Comparison of ENCODE assay signal across 1 cellular context in the genomic region with DNA sequence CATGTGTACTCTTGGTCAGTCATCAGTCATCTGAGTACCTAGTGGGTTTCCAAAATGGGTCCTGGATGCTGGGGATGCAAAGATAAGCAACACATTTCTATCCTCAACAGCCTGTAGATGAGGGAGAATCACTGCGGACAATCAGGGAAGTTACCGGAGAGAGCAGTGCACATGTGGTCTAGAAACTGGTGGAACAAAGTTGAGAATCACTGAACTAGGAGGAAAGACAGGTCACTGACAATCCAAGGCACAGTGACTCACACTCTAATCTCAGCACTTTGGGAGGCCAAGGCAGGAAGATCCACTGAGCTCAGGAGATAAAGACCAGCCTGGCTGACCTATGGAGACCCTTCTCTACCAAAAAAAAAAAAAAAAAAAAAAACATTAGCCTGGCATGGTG.
TF ChIP-seq lines count a peak whose summit lies in the region.

No MANE protein-coding gene starts in this region.

TF ChIP-seq in K562, 482 proteins besides CTCF, POLR2A, EP300 and RAD21 (continued from another document):
- TF ChIP-seq, protein P1, sequence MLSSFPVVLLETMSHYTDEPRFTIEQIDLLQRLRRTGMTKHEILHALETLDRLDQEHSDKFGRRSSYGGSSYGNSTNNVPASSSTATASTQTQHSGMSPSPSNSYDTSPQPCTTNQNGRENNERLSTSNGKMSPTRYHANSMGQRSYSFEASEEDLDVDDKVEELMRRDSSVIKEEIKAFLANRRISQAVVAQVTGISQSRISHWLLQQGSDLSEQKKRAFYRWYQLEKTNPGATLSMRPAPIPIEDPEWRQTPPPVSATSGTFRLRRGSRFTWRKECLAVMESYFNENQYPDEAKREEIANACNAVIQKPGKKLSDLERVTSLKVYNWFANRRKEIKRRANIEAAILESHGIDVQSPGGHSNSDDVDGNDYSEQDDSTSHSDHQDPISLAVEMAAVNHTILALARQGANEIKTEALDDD (IDR thresholded peaks at IDR 0.05), result peak; percentile 52
- TF ChIP-seq CTBP1 (IDR thresholded peaks at IDR 0.05; ENCODE audit: borderline replicate concordance) (peak; percentile 54; the same call in 1 of the 2 replicates), SMARCC2 (IDR thresholded peaks at IDR 0.05; ENCODE audit: low read depth) (no peak), ARID1B (IDR thresholded peaks at IDR 0.05) (peak; percentile 42; the same call in 1 of the 2 replicates), RBM14 (IDR thresholded peaks at IDR 0.05; ENCODE audit: borderline replicate concordance, insufficient read depth, low read depth, low read length) (no peak), MEIS2 (IDR thresholded peaks at IDR 0.05; ENCODE audit: partially characterized antibody) (peak; percentile 19), SIN3B (IDR thresholded peaks at IDR 0.05; ENCODE audit: low read depth) (no peak), KDM1A (IDR thresholded peaks at IDR 0.05) (peak; percentile 81 to 83), JUND (IDR thresholded peaks at IDR 0.05; ENCODE audit: borderline replicate concordance, low read depth, low read length) (peak; percentile 75), JUND (tag; IDR thresholded peaks at IDR 0.05; ENCODE audit: borderline replicate concordance, low read depth, low read length) (peak; percentile 56; the same call in 1 of the 3 replicates), JUN (IDR thresholded peaks at IDR 0.05; ENCODE audit: borderline replicate concordance, low read depth, low read length) (peak; percentile 40; the same call in 1 of the 2 replicates), JUN (CRISPR knock-in tag; IDR thresholded peaks at IDR 0.05; ENCODE audit: borderline replicate concordance) (no peak), SMARCA4 (IDR thresholded peaks at IDR 0.05) (peak; percentile 60; the same call in 1 of the 2 replicates), DPF2 (IDR thresholded peaks at IDR 0.05) (peak; percentile 40; the same call in 1 of the 2 replicates), RHOXF2B (CRISPR knock-in tag; conservative IDR thresholded peaks at IDR 0.05) (no peak), CBFA2T3 (IDR thresholded peaks at IDR 0.05) (peak; percentile 56), XRCC4 (IDR thresholded peaks at IDR 0.05; ENCODE audit: extremely low read depth, insufficient read depth, insufficient read length) (no peak), SAFB (IDR thresholded peaks at IDR 0.05; ENCODE audit: borderline replicate concordance, low read depth, low read length) (no peak), FOSL1 (tag; conservative IDR thresholded peaks at IDR 0.05) (peak; percentile 85), TAF9B (IDR thresholded peaks at IDR 0.05; ENCODE audit: partially characterized antibody) (no peak), RBM34 (IDR thresholded peaks at IDR 0.05; ENCODE audit: borderline replicate concordance, insufficient read depth, low read length) (no peak), KLF1 (tag; IDR thresholded peaks at IDR 0.05) (no peak), RCOR1 (IDR thresholded peaks at IDR 0.05; ENCODE audit: borderline replicate concordance in 1 of 2, low read depth in 2 of 2, low read length in 2 of 2) (peak in 1 of 2 experiments; percentile 88; a peak in 2 of 4 replicates)
- TF ChIP-seq, protein P2, sequence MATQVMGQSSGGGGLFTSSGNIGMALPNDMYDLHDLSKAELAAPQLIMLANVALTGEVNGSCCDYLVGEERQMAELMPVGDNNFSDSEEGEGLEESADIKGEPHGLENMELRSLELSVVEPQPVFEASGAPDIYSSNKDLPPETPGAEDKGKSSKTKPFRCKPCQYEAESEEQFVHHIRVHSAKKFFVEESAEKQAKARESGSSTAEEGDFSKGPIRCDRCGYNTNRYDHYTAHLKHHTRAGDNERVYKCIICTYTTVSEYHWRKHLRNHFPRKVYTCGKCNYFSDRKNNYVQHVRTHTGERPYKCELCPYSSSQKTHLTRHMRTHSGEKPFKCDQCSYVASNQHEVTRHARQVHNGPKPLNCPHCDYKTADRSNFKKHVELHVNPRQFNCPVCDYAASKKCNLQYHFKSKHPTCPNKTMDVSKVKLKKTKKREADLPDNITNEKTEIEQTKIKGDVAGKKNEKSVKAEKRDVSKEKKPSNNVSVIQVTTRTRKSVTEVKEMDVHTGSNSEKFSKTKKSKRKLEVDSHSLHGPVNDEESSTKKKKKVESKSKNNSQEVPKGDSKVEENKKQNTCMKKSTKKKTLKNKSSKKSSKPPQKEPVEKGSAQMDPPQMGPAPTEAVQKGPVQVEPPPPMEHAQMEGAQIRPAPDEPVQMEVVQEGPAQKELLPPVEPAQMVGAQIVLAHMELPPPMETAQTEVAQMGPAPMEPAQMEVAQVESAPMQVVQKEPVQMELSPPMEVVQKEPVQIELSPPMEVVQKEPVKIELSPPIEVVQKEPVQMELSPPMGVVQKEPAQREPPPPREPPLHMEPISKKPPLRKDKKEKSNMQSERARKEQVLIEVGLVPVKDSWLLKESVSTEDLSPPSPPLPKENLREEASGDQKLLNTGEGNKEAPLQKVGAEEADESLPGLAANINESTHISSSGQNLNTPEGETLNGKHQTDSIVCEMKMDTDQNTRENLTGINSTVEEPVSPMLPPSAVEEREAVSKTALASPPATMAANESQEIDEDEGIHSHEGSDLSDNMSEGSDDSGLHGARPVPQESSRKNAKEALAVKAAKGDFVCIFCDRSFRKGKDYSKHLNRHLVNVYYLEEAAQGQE (CRISPR knock-in tag; IDR thresholded peaks at IDR 0.05; ENCODE audit: low read depth), result no peak
- TF ChIP-seq, protein P3, sequence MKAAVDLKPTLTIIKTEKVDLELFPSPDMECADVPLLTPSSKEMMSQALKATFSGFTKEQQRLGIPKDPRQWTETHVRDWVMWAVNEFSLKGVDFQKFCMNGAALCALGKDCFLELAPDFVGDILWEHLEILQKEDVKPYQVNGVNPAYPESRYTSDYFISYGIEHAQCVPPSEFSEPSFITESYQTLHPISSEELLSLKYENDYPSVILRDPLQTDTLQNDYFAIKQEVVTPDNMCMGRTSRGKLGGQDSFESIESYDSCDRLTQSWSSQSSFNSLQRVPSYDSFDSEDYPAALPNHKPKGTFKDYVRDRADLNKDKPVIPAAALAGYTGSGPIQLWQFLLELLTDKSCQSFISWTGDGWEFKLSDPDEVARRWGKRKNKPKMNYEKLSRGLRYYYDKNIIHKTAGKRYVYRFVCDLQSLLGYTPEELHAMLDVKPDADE (conservative IDR thresholded peaks at IDR 0.05; ENCODE audit: control insufficient read depth, low read depth, low read length), result no peak
- TF ChIP-seq, protein P4, sequence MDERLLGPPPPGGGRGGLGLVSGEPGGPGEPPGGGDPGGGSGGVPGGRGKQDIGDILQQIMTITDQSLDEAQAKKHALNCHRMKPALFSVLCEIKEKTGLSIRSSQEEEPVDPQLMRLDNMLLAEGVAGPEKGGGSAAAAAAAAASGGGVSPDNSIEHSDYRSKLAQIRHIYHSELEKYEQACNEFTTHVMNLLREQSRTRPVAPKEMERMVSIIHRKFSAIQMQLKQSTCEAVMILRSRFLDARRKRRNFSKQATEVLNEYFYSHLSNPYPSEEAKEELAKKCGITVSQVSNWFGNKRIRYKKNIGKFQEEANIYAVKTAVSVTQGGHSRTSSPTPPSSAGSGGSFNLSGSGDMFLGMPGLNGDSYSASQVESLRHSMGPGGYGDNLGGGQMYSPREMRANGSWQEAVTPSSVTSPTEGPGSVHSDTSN (CRISPR knock-in tag; IDR thresholded peaks at IDR 0.05; ENCODE audit: low read depth), result no peak
- TF ChIP-seq, protein P4 (tag; conservative IDR thresholded peaks at IDR 0.05; ENCODE audit: low read depth), result 0 out of 2 replicates have a peak, but pooled peaks have one; percentile 1
- TF ChIP-seq, protein P5, sequence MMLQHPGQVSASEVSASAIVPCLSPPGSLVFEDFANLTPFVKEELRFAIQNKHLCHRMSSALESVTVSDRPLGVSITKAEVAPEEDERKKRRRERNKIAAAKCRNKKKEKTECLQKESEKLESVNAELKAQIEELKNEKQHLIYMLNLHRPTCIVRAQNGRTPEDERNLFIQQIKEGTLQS (IDR thresholded peaks at IDR 0.05), result peak; percentile 65; the same call in 1 of the 2 replicates
- TF ChIP-seq, protein P5 (CRISPR knock-in tag; conservative IDR thresholded peaks at IDR 0.05), result no peak
